Comparison of ENCODE assay signal across 36 cellular contexts in the genomic region with DNA sequence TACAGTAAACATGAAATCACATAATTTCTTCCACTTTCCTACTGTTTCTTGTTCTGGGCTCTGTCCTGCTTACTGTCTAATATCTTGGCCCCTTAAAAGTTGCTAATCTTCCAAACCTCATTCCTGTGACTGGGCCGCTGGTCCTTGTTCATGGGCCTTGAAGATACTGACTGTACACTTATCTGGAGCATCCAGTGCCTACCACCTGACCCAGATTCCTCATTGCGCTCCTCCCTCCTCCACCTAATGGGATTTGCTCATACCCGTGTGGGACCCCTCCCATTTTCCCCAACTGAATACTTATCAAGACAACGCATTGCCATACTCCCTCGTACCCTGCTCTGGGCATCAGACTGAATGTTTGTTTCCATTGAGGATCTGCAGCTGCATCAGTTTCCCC. TPM values are rescaled to one million over a fixed set of nuclear protein-coding genes. Genes with fewer than 3 reads are reported as not detected.
"Had no signal": no experiment of that assay in that cellular context is flagged by ENCODE, and none has a peak within 500 bp of the region (broad histone marks: within the 10 kb centered on the region; RNA-seq: fewer than 3 reads in every experiment).

No MANE protein-coding gene starts in this region.

- H3K9me3 ChIP-seq: MG63 had no signal

- DNase-seq: Karpas-422, Kasumi-1, MG63, MM.1S, MV-4-11, NCI-H1048, NCI-H1092, NCI-H1092 treated with DMSO at 0.1 percent for 48 hours, NCI-H1105, NCI-H1105 treated with DMSO at 0.1 percent for 48 hours, NCI-H1417, NCI-H1417 treated with DMSO at 0.1 percent for 48 hours, NCI-H1436, NCI-H1436 treated with DMSO at 0.1 percent for 48 hours, NCI-H146, NCI-H1694, NCI-H1694 treated with DMSO at 0.1 percent for 48 hours, NCI-H187, NCI-H187 treated with DMSO at 0.1 percent for 48 hours, NCI-H1930, NCI-H2029, NCI-H2029 treated with DMSO at 0.1 percent for 48 hours, NCI-H2081, NCI-H2081 treated with DMSO at 0.1 percent for 48 hours, NCI-H2107, NCI-H2171, NCI-H2171 treated with DMSO at 0.1 percent for 48 hours, NCI-H2227 treated with DMSO at 0.1 percent for 48 hours, NCI-H226, NCI-H345, NCI-H446, NCI-H446 treated with DMSO at 0.1 percent for 48 hours, NCI-H510A, NCI-H510A treated with DMSO at 0.1 percent for 48 hours had no signal

- H3K27me3 ChIP-seq: MG63 had no signal

- H3K36me3 ChIP-seq: MG63 had no signal

- H3K4me3 ChIP-seq: MG63 had no signal

RNA-seq across cellular contexts. Expression of gene IL37, which starts 6.1 kb away (rescaled TPM):
- total RNA-seq: MCF 10A, NCI-H460 had no signal
